8 cellular contexts compared by ENCODE assay signal in genomic region chr14:61280092-61280525, GRCh38. TPM values are rescaled to one million over a fixed set of nuclear protein-coding genes. Genes with fewer than 3 reads are reported as not detected.
DNase-seq lines count a peak whose midpoint lies in the region; ATAC-seq and TF ChIP-seq lines count a peak whose summit lies in the region.

No MANE protein-coding gene starts in this region.

- no peaks in the 10 kb centered on the region for H3K9me3 ChIP-seq in HEK293 (ENCODE audit: control insufficient read depth, insufficient read depth, low read depth, low read length)
- no peaks in the 10 kb centered on the region for H3K9me3 ChIP-seq in gastrocnemius medialis

- POLR2A ChIA-PET in HEK293 (lab: Yijun Ruan, JAX) = no interaction called here

- CTCF ChIA-PET in HEK293 (lab: Yijun Ruan, JAX) = interaction anchor here (0.6 to 1.3 kb wide), 4 partner anchors 11 to 656 kb away, joined by 3 to 6 read pairs (median 3); no protein-coding TSS in a partner anchor

- intact Hi-C loops in gastrocnemius medialis (cut with DNase I; ENCODE audit: low total_unique reads) = no loop called here

- H3K36me3 ChIP-seq in HEK293 (ENCODE audit: control insufficient read depth in 2 of 2, insufficient read depth in 1 of 2, low read length in 2 of 2) (no peaks in the 10 kb centered on the region), gastrocnemius medialis (no peaks in the 10 kb centered on the region)

- H3K36me3 Mint-ChIP-seq in glutamatergic neuron (ENCODE audit: unreplicated experiment) = no peaks in the 10 kb centered on the region

- H3K4me1 ChIP-seq in HEK293 (ENCODE audit: control insufficient read depth, insufficient read depth, low read length) = no peaks in the 10 kb centered on the region; the same call in 1 of the 2 replicates
- peaks cover 19 to 20% of the 10 kb centered on the region in 2 donors for H3K4me1 ChIP-seq in gastrocnemius medialis

- no peaks in the 10 kb centered on the region for H3K4me1 Mint-ChIP-seq in glutamatergic neuron (ENCODE audit: low read depth, unreplicated experiment)

- peak overlapping the region; percentile 78 for H3K4me3 Mint-ChIP-seq in glutamatergic neuron (ENCODE audit: unreplicated experiment)

- TF ChIP-seq CTCF in HEK293 (tag by site-specific recombination; IDR thresholded peaks at IDR 0.05) (no peak), glutamatergic neuron (IDR thresholded peaks at IDR 0.05; ENCODE audit: partially characterized antibody, unreplicated experiment) (no peak), gastrocnemius medialis (IDR thresholded peaks at IDR 0.05 in 4 of 5, conservative IDR thresholded peaks at IDR 0.05 in 1 of 5) (no peak)

- H3K27ac ChIP-seq in HEK293 (ENCODE audit: extremely low read depth, low read depth, low read length) = no peak overlapping the region
- H3K27ac ChIP-seq in gastrocnemius medialis = peak overlapping the region; percentile 80 to 88 (median 86)

- in situ Hi-C loops in gastrocnemius medialis (cut with MboI; ENCODE audit: low sequenced_read_pairs in 4 of 4) = loop anchor here in 3 of 4 donors (25.0 kb wide), 2 partner anchors 457 to 943 kb away; no protein-coding TSS in a partner anchor

- peaks cover 15% of the 10 kb centered on the region for H3K27me3 Mint-ChIP-seq in glutamatergic neuron (ENCODE audit: unreplicated experiment)

- no peak for TF ChIP-seq POLR2A in gastrocnemius medialis (IDR thresholded peaks at IDR 0.05)

- H3K27ac Mint-ChIP-seq in glutamatergic neuron (ENCODE audit: unreplicated experiment) = no peak overlapping the region

- H3K4me3 ChIP-seq in HEK293 (ENCODE audit: low read depth, low read length) = peak overlapping the region; percentile 32
- peak overlapping the region; percentile 67 to 80 (median 74) for H3K4me3 ChIP-seq in gastrocnemius medialis

- no peaks in the 10 kb centered on the region for H3K9me3 Mint-ChIP-seq in glutamatergic neuron (ENCODE audit: unreplicated experiment)

- no peaks in the 10 kb centered on the region for H3K27me3 ChIP-seq in gastrocnemius medialis

- ATAC-seq in gastrocnemius medialis (peak in 1 of 2 donors; percentile 5), GM21528 (IDR thresholded peaks at IDR 0.05; ENCODE audit: low FRiP score, unreplicated experiment) (no peak), GM18517 (IDR thresholded peaks at IDR 0.05; ENCODE audit: unreplicated experiment) (no peak)

- peak; percentile 50 for DNase-seq in activated CD8-positive, alpha-beta memory T cell treated with anti-CD3 and anti-CD28 coated beads, Interleukin-2, amount 50 U/mL, for 4 hours
- DNase-seq in glutamatergic neuron = no peak
- DNase-seq in gastrocnemius medialis = no peak
- DNase-seq in SIG-M5 treated with dmso at 0.1 percent for 504 hours (lab: John Stamatoyannopoulos, UW; ENCODE audit: unreplicated experiment) = no peak
- DNase-seq in RPMI8226 = no peak

TF ChIP-seq in HEK293, 187 proteins besides CTCF, POLR2A, EP300 and RAD21:
- TF ChIP-seq RBAK (tag by site-specific recombination; IDR thresholded peaks at IDR 0.05) (no peak), ZNF274 (IDR thresholded peaks at IDR 0.05; ENCODE audit: low read length) (no peak), ZNF274 (tag by site-specific recombination; IDR thresholded peaks at IDR 0.05; ENCODE audit: borderline replicate concordance) (no peak), BCL11A (tag by site-specific recombination; IDR thresholded peaks at IDR 0.05; ENCODE audit: low read depth) (no peak)

RNA-seq across cellular contexts. Expression of gene TMEM30B, which starts 1.0 kb away (rescaled TPM):
- total RNA-seq in glutamatergic neuron (ENCODE audit: unreplicated experiment) (not detected), gastrocnemius medialis (1 to 10 TPM in 1 of 4 donors, under 1 TPM in 2, not detected in 1; 0.39 to 1.7 (median 1.00) TPM)

RNA-seq across cellular contexts. Expression of gene PRKCH, which starts 41.3 kb away (rescaled TPM):
- total RNA-seq in glutamatergic neuron (ENCODE audit: unreplicated experiment) (0.54 TPM), gastrocnemius medialis (10 to 100 TPM; 11.3 to 32.4 (median 16.6) TPM)
